In the genomic region with DNA sequence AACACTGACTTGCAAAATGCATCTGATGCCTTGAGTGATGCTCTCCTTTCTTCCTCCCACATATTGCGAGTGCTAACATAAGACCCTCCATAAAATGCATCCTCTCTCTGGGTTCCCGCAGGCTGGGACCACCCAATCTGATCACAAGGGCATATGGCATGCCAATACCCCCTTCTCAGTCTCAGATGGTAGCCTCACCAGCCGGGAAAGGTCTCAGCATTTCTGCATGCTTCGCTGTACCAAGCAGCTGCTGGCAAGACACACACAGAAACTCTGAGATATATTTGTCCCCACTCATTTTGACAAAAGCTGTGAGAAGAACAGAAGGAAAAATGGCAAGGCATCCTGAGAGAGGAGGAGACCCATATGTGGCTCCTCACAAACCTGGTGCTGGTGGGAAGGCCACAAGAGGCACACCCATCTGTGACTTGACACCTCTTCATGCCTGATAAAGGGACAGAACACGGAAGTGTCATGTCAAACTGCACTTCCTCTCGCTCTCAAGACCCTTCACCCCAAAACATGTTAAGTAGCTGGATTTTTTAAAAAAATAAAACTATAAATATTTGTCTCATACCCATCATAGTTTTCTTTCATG, we compare ENCODE assay signal across 16 cellular contexts. TPM values are rescaled to one million over a fixed set of nuclear protein-coding genes. Genes with fewer than 3 reads are reported as not detected.
DNase-seq lines count a peak whose midpoint lies in the region; ATAC-seq, FAIRE-seq and TF ChIP-seq lines count a peak whose summit lies in the region.
"Had no signal": no experiment of that assay in that cellular context is flagged by ENCODE, and none has a peak within 500 bp of the region (broad histone marks: within the 10 kb centered on the region; RNA-seq: fewer than 3 reads in every experiment).

No MANE protein-coding gene starts in this region.

- H3K36me3 ChIP-seq in trophoblast cell (ENCODE audit: control insufficient read depth in 1 of 2, insufficient read depth in 2 of 2, low read length in 2 of 2) (no peaks in the 10 kb centered on the region), HepG2 (replicated peaks in 1 of 2; ENCODE audit: control insufficient read depth in 1 of 2, insufficient read depth in 2 of 2, low read length in 2 of 2) (no peaks in the 10 kb centered on the region)
- H3K36me3 ChIP-seq: BLaER1 had no signal

- POLR2A ChIA-PET in HepG2 (lab: Yijun Ruan, JAX), result no interaction called here

- H3K36me3 Mint-ChIP-seq in activated CD4-positive, alpha-beta T cell treated with anti-CD3 and anti-CD28 coated beads, Interleukin-2, amount 10 ng/mL, durations not matched to agents 24 days and 14 days (ENCODE audit: low read depth), result peaks cover 8% of the 10 kb centered on the region
- H3K36me3 Mint-ChIP-seq in brain (no peaks in the 10 kb centered on the region), immature natural killer cell (no peaks in the 10 kb centered on the region)

- no peak overlapping the region for H3K4me3 Mint-ChIP-seq in activated CD4-positive, alpha-beta T cell treated with anti-CD3 and anti-CD28 coated beads, Interleukin-2, amount 10 ng/mL, durations not matched to agents 24 days and 14 days
- H3K4me3 Mint-ChIP-seq in brain (peak overlapping the region in 4 of 5 experiments; percentile 73 to 94 (median 82)), immature natural killer cell (peak overlapping the region in 3 of 5 donors; percentile 16 to 57 (median 27))

- H3K4me2 ChIP-seq in trophoblast cell (ENCODE audit: low read length) (peak overlapping the region; percentile 11), HepG2 (ENCODE audit: low read depth, low read length) (no peak overlapping the region)
- H3K4me2 ChIP-seq: BLaER1, KMS-11 had no signal

- no peak for TF ChIP-seq POLR2A in HepG2 (IDR thresholded peaks at IDR 0.05; ENCODE audit: insufficient read depth in 1 of 2, low read depth in 2 of 2, low read length in 2 of 2)

- ATAC-seq in GM18498 (IDR thresholded peaks at IDR 0.05; ENCODE audit: unreplicated experiment), result no peak
- ATAC-seq in HepG2, result no peak

- H3K4me1 Mint-ChIP-seq in activated CD4-positive, alpha-beta T cell treated with anti-CD3 and anti-CD28 coated beads, Interleukin-2, amount 10 ng/mL, durations not matched to agents 24 days and 14 days, result peaks cover 27% of the 10 kb centered on the region
- H3K4me1 Mint-ChIP-seq in brain, result peaks cover 49% of the 10 kb centered on the region
- peaks cover 41 to 46% of the 10 kb centered on the region in 2 donors for H3K4me1 Mint-ChIP-seq in immature natural killer cell

- H4K12ac ChIP-seq in trophoblast cell (ENCODE audit: low read depth, low read length), result no peak overlapping the region

- H3K4me1 ChIP-seq in trophoblast cell (ENCODE audit: control insufficient read depth in 1 of 2, insufficient read depth in 2 of 2, low read length in 2 of 2) (peaks cover 21 to 31% of the 10 kb centered on the region in 2 experiments), HepG2 (ENCODE audit: insufficient read depth, low read length) (no peaks in the 10 kb centered on the region)

- peak overlapping the region; percentile 35 for H3K27ac Mint-ChIP-seq in activated CD4-positive, alpha-beta T cell treated with anti-CD3 and anti-CD28 coated beads, Interleukin-2, amount 10 ng/mL, durations not matched to agents 24 days and 14 days
- H3K27ac Mint-ChIP-seq in brain (peak overlapping the region in 4 of 5 experiments; percentile 29 to 100 (median 93)), immature natural killer cell (no peak overlapping the region)

- peak overlapping the region; percentile 63 for H3K14ac ChIP-seq in trophoblast cell (ENCODE audit: low read length)

- in situ Hi-C loops in HepG2 (cut with HindIII; ENCODE audit: extremely low pct_ligation_motif_present, low pct_unique_long_range_greater_than_20kb), result no loop called here

- no peaks in the 10 kb centered on the region for H3K9me3 ChIP-seq in trophoblast cell (ENCODE audit: insufficient read depth, low read depth, low read length)
- no peaks in the 10 kb centered on the region for H3K9me3 ChIP-seq in HepG2 (ENCODE audit: low read length)
- H3K9me3 ChIP-seq: BLaER1 had no signal

- H3K27me3 ChIP-seq in trophoblast cell (ENCODE audit: insufficient read depth, low read length) (no peaks in the 10 kb centered on the region), HepG2 (ENCODE audit: control insufficient read depth in 1 of 2, insufficient read depth in 2 of 2, low read length in 2 of 2) (no peaks in the 10 kb centered on the region)
- H3K27me3 ChIP-seq: BLaER1 had no signal

- no peak overlapping the region for H3K23ac ChIP-seq in trophoblast cell (ENCODE audit: low read length)

- H3K18ac ChIP-seq in trophoblast cell (ENCODE audit: low read length), result peak overlapping the region; percentile 86

- H3K27ac ChIP-seq in trophoblast cell (ENCODE audit: low read depth, low read length) (peak overlapping the region; percentile 62), HepG2 (ENCODE audit: extremely low read length, insufficient read depth, low read length) (no peak overlapping the region)
- H3K27ac ChIP-seq: BLaER1, KMS-11 had no signal

- TF ChIP-seq RAD21 in HepG2 (CRISPR knock-in tag; IDR thresholded peaks at IDR 0.05), result no peak

- H4K20me1 ChIP-seq in HepG2 (ENCODE audit: insufficient read depth, low read length), result no peaks in the 10 kb centered on the region
- H4K20me1 ChIP-seq: BLaER1 had no signal

- peak overlapping the region; percentile 82 for H4K91ac ChIP-seq in trophoblast cell (ENCODE audit: low read depth, low read length)

- H4K8ac ChIP-seq in trophoblast cell (ENCODE audit: low read depth, low read length), result no peak overlapping the region

- no peak for TF ChIP-seq EP300 in HepG2 (IDR thresholded peaks at IDR 0.05; ENCODE audit: low read depth in 2 of 2, low read length in 2 of 2)
- TF ChIP-seq EP300 in HepG2 (CRISPR knock-in tag; IDR thresholded peaks at IDR 0.05; ENCODE audit: borderline replicate concordance), result no peak

- H3K79me2 ChIP-seq in trophoblast cell (ENCODE audit: control insufficient read depth, insufficient read depth, low read length, poor library complexity) (peaks cover 4% of the 10 kb centered on the region), HepG2 (ENCODE audit: insufficient read depth, low read length) (no peaks in the 10 kb centered on the region)

- no peaks in the 10 kb centered on the region for H3K9me3 Mint-ChIP-seq in activated CD4-positive, alpha-beta T cell treated with anti-CD3 and anti-CD28 coated beads, Interleukin-2, amount 10 ng/mL, durations not matched to agents 24 days and 14 days
- H3K9me3 Mint-ChIP-seq in brain (no peaks in the 10 kb centered on the region), immature natural killer cell (no peaks in the 10 kb centered on the region)

- H2AFZ ChIP-seq in trophoblast cell (ENCODE audit: insufficient read depth, low read length, poor library complexity), result no peak overlapping the region
- H2AFZ ChIP-seq in HepG2 (ENCODE audit: low read length), result no peak overlapping the region

- H3K27me3 Mint-ChIP-seq in activated CD4-positive, alpha-beta T cell treated with anti-CD3 and anti-CD28 coated beads, Interleukin-2, amount 10 ng/mL, durations not matched to agents 24 days and 14 days, result no peaks in the 10 kb centered on the region
- H3K27me3 Mint-ChIP-seq in brain, result peaks cover 3% of the 10 kb centered on the region
- H3K27me3 Mint-ChIP-seq in immature natural killer cell (ENCODE audit: low read depth in 3 of 3), result peaks cover 1 to 6% (median 3%) of the 10 kb centered on the region in 3 donors

- H3K79me1 ChIP-seq in trophoblast cell (ENCODE audit: low read length), result peaks cover 14% of the 10 kb centered on the region

- no TSS peak for BruUV-seq in HepG2 (replicated peaks; lab: Mats Ljungman, UMichigan)

- H3K4me3 ChIP-seq in trophoblast cell (ENCODE audit: low read depth, low read length), result no peak overlapping the region
- H3K4me3 ChIP-seq in HepG2 (replicated peaks in 1 of 3; ENCODE audit: insufficient read depth in 1 of 3, low read depth in 2 of 3, low read length in 3 of 3), result no peak overlapping the region
- H3K4me3 ChIP-seq: BLaER1 had no signal

- TF ChIP-seq CTCF in brain (conservative IDR thresholded peaks at IDR 0.05) (no peak), HepG2 (CRISPR knock-in tag; IDR thresholded peaks at IDR 0.05) (no peak)

- peak overlapping the region; percentile 23 for H2BK5ac ChIP-seq in trophoblast cell (ENCODE audit: low read depth, low read length, poor library complexity)

- CTCF ChIA-PET in HepG2 (lab: Yijun Ruan, JAX; ENCODE audit: low intra/inter-chr PET ratio, low total read pairs), result no interaction called here

- DNase-seq in activated CD4-positive, alpha-beta T cell treated with anti-CD3 and anti-CD28 coated beads, Interleukin-2, amount 10 ng/mL, durations not matched to agents 24 days and 14 days, result no peak
- no peak for DNase-seq in activated CD4-positive, alpha-beta T cell treated with anti-CD3 and anti-CD28 coated beads for 48 hours
- DNase-seq in immature natural killer cell, result no peak
- no peak for DNase-seq in trophoblast cell
- no peak for DNase-seq in HepG2 (ENCODE audit: low spot score)
- no peak for DNase-seq in NCI-H2171 (lab: John Stamatoyannopoulos, UW)
- DNase-seq: GOT3; NCI-H1105; NCI-H1694 treated with DMSO at 0.1 percent for 48 hours; NCI-H446 treated with DMSO at 0.1 percent for 48 hours; NK-92 treated with Interleukin-12 subunit alpha and Interleukin-12 subunit beta, amount 100 ng/mL, for 24 hours; SHP77 treated with DMSO at 0.1 percent for 48 hours had no signal

- peak overlapping the region; percentile 62 for H2BK120ac ChIP-seq in trophoblast cell (ENCODE audit: insufficient read depth, low read length, poor library complexity)

- peak overlapping the region; percentile 49 for H3K4ac ChIP-seq in trophoblast cell (ENCODE audit: low read depth, low read length)

- peak overlapping the region; percentile 24 for H3K9ac ChIP-seq in trophoblast cell (ENCODE audit: low read length)
- H3K9ac ChIP-seq in HepG2 (ENCODE audit: insufficient read depth, low read depth, low read length), result no peak overlapping the region
- H3K9ac ChIP-seq: BLaER1, KMS-11 had no signal

- WGBS in trophoblast cell (ENCODE audit: extremely low coverage, insufficient coverage, insufficient read length), result no CpG with 5 or more reads among the region's 6 CpGs
- whole genome bisulfite sequencing in HepG2 (ENCODE audit: low lambda C conversion rate), result 37% methylated on average over 6 of the region's 6 CpGs

- peak overlapping the region; percentile 11 for H2AK5ac ChIP-seq in trophoblast cell (ENCODE audit: low read length)

- H2BK12ac ChIP-seq in trophoblast cell (ENCODE audit: low read length), result peak overlapping the region; percentile 50

- intact Hi-C loops in activated CD4-positive, alpha-beta T cell treated with anti-CD3 and anti-CD28 coated beads, Interleukin-2, amount 10 ng/mL, durations not matched to agents 24 days and 14 days (cut with micrococcal nuclease), result no loop called here
- intact Hi-C loops in HepG2 (cut with micrococcal nuclease; ENCODE audit: unreplicated experiment), result no loop called here

- no peak for FAIRE-seq in HepG2 (lab: Jason Lieb, UNC)

RNA-seq across cellular contexts. Expression of gene DOCK9, which starts 36.6 kb away (rescaled TPM):
- 42.2 and 43.5 TPM in 2 replicates for total RNA-seq in activated CD4-positive, alpha-beta T cell treated with anti-CD3 and anti-CD28 coated beads, Interleukin-2, amount 10 ng/mL, durations not matched to agents 24 days and 14 days
- polyA plus RNA-seq in brain (ENCODE audit: insufficient read depth, low read depth, low replicate concordance) (31.3 TPM), immature natural killer cell (1 to 10 TPM; 2.1 to 6.3 (median 4.1) TPM), HepG2 (2011; rRNA removed) (0.44 and 1.8 TPM in 2 replicates)
- 135 and 138 TPM in 2 replicates for polyA plus RNA-seq in trophoblast cell (2013)
- 0.97 and 2.0 TPM in 2 replicates for total RNA-seq in HepG2 (2016; rRNA removed; fragmentation: Illumina TruSeq; extraction: Trizol)
- total RNA-seq in HepG2 (2016; cell fraction: cytosol; rRNA removed; fragmentation: Illumina TruSeq; extraction: Trizol; ENCODE audit: low read depth), result 0.10 and 0.62 TPM in 2 replicates
- 1.1 and 1.3 TPM in 2 replicates for total RNA-seq in HepG2 (2016; cell fraction: insoluble cytoplasmic fraction; rRNA removed; fragmentation: Illumina TruSeq; extraction: Trizol)
- total RNA-seq in HepG2 (2016; cell fraction: membrane; rRNA removed; fragmentation: Illumina TruSeq; extraction: Trizol), result 0.31 and 0.65 TPM in 2 replicates
- 1.1 and 1.3 TPM in 2 replicates for total RNA-seq in HepG2 (2016; cell fraction: nucleus; rRNA removed; fragmentation: Illumina TruSeq; extraction: Trizol)
- polyA plus RNA-seq in HepG2 (2011; cell fraction: cytosol; rRNA removed), result 0.90 and 0.91 TPM in 2 replicates
- 1.1 and 1.4 TPM in 2 replicates for polyA plus RNA-seq in HepG2 (2011; cell fraction: nucleus; rRNA removed)
- 1.4 and 2.1 TPM in 2 replicates for polyA plus RNA-seq in HepG2 (2012)
- 0.03 and 0.12 TPM in 2 replicates for polyA plus RNA-seq in HepG2 (2016; cell fraction: cytosol; fragmentation: Illumina TruSeq; extraction: Trizol; ENCODE audit: low read depth)
- 0.71 and 1.6 TPM in 2 replicates for polyA plus RNA-seq in HepG2 (2016; cell fraction: insoluble cytoplasmic fraction; fragmentation: Illumina TruSeq; extraction: Trizol; ENCODE audit: low read depth)
- 0.06 and 0.08 TPM in 2 replicates for polyA plus RNA-seq in HepG2 (2016; cell fraction: membrane; fragmentation: Illumina TruSeq; extraction: Trizol; ENCODE audit: low read depth)
- polyA plus RNA-seq in HepG2 (2016; cell fraction: nucleus; fragmentation: Illumina TruSeq; extraction: Trizol; ENCODE audit: insufficient read depth, low read depth), result 1.8 and 4.8 TPM in 2 replicates
- 2.7 and 35.6 TPM in 2 replicates for polyA minus RNA-seq in HepG2 (2011; rRNA and poly(A)+ RNA removed; ENCODE audit: low replicate concordance)
- polyA minus RNA-seq in HepG2 (2011; cell fraction: cytosol; rRNA and poly(A)+ RNA removed), result 1.1 and 1.3 TPM in 2 replicates
- polyA minus RNA-seq in HepG2 (2011; cell fraction: nucleus; rRNA and poly(A)+ RNA removed), result 2.4 and 5.8 TPM in 2 replicates

Comparison
In these comparisons a context has a peak if more than half of its experiments do, and no peak if none do; other contexts are left out.
1. H3K27ac Mint-ChIP-seq: peak in activated CD4-positive, alpha-beta T cell treated with anti-CD3 and anti-CD28 coated beads, Interleukin-2, amount 10 ng/mL, durations not matched to agents 24 days and 14 days (single experiment) and brain (4 of 5); none in immature natural killer cell (0 of 6).